In genomic region chr20:2840967-2841531, GRCh38 we compare ENCODE assay signal across 8 cellular contexts. TPM values are rescaled to one million over a fixed set of nuclear protein-coding genes. Genes with fewer than 3 reads are reported as not detected.
DNase-seq lines count a peak whose midpoint lies in the region; TF ChIP-seq lines count a peak whose summit lies in the region.

No MANE protein-coding gene starts in this region.

- intact Hi-C loops in thyroid gland (cut with DNase I) = loop anchor here (5.0 to 10.0 kb wide), 2 partner anchors 86 to 149 kb away; partner anchors contain the start of gene EBF4

- H3K9me3 ChIP-seq in KOPT-K1 (ENCODE audit: insufficient read depth, low read length, poor library complexity, severe bottlenecking) (no peaks in the 10 kb centered on the region), esophagus (ENCODE audit: control insufficient read depth in 2 of 2, insufficient read depth in 1 of 2, low read depth in 1 of 2, low read length in 1 of 2) (no peaks in the 10 kb centered on the region), mucosa of stomach (ENCODE audit: control insufficient read depth, low read length) (no peaks in the 10 kb centered on the region), thyroid gland (no peaks in the 10 kb centered on the region)

- H3K4me3 ChIP-seq in esophagus (ENCODE audit: low read depth in 1 of 2, low read length in 2 of 2) = peak overlapping the region; percentile 85 to 88
- peak overlapping the region; percentile 49 for H3K4me3 ChIP-seq in mucosa of stomach (ENCODE audit: low read length)
- peak overlapping the region; percentile 73 to 99 (median 75) for H3K4me3 ChIP-seq in thyroid gland (replicated peaks in 1 of 3)

- DNase-seq in NCI-H2196 (lab: John Stamatoyannopoulos, UW; ENCODE audit: unreplicated experiment) (peak; percentile 18), NCI-H2196 treated with DMSO at 0.1 percent for 48 hours (lab: John Stamatoyannopoulos, UW; ENCODE audit: unreplicated experiment) (no peak), GOT3 (lab: John Stamatoyannopoulos, UW) (peak; percentile 57), thyroid gland (peak; percentile 41 to 59)
- peak; percentile 16 for DNase-seq in activated CD4-positive, alpha-beta T cell treated with anti-CD3 and anti-CD28 coated beads, Interleukin-2, amount 50 U/mL, for 1 hour

- H3K4me1 ChIP-seq in esophagus (ENCODE audit: control insufficient read depth in 2 of 2, insufficient read depth in 2 of 2, low read length in 1 of 2) (peaks cover 0 to 5% of the 10 kb centered on the region in 2 donors), mucosa of stomach (ENCODE audit: control insufficient read depth, insufficient read depth, low read length) (peaks cover 17% of the 10 kb centered on the region), thyroid gland (peaks cover 17 to 25% of the 10 kb centered on the region in 2 donors)

- peak overlapping the region; percentile 48 for H3K9ac ChIP-seq in mucosa of stomach (ENCODE audit: low read length)

- H3K27me3 ChIP-seq in esophagus (ENCODE audit: control insufficient read depth in 1 of 2, insufficient read depth in 2 of 2, low read length in 2 of 2) (no peaks in the 10 kb centered on the region), mucosa of stomach (ENCODE audit: control insufficient read depth, insufficient read depth, low read length) (no peaks in the 10 kb centered on the region), thyroid gland (no peaks in the 10 kb centered on the region)

- no peak for TF ChIP-seq POLR2A in thyroid gland (IDR thresholded peaks at IDR 0.05)

- TF ChIP-seq CTCF in thyroid gland (IDR thresholded peaks at IDR 0.05) = no peak

- H3K27ac ChIP-seq in KOPT-K1 (ENCODE audit: low read depth, low read length, poor library complexity, severe bottlenecking) = peak overlapping the region; percentile 84
- H3K27ac ChIP-seq in esophagus (ENCODE audit: low read depth in 2 of 2, low read length in 1 of 2) = peak overlapping the region; percentile 89 to 92
- peak overlapping the region in 2 of 3 donors; percentile 88 to 92 for H3K27ac ChIP-seq in thyroid gland

- H3K36me3 ChIP-seq in KOPT-K1 (ENCODE audit: insufficient read depth, low read length) = peaks cover 20% of the 10 kb centered on the region; the same call in 1 of the 2 replicates
- peaks cover 0 to 2% of the 10 kb centered on the region in 2 donors for H3K36me3 ChIP-seq in esophagus (ENCODE audit: control insufficient read depth in 2 of 2, insufficient read depth in 2 of 2, low read length in 1 of 2)
- H3K36me3 ChIP-seq in mucosa of stomach (ENCODE audit: control insufficient read depth, insufficient read depth, low read length) = no peaks in the 10 kb centered on the region
- peaks cover 0 to 8% of the 10 kb centered on the region in 2 donors for H3K36me3 ChIP-seq in thyroid gland

- WGBS in esophagus, 2 donors = 6 to 7% methylated on average over 33 of the region's 33 CpGs
- WGBS in thyroid gland, 2 donors = 9 to 14% methylated on average over 18 to 24 of the region's 33 CpGs

RNA-seq across cellular contexts. Expression of gene VPS16, which starts 0.5 kb away (rescaled TPM):
- 10 to 100 TPM; 28.6 to 35.8 TPM for polyA plus RNA-seq in esophagus
- total RNA-seq in thyroid gland = 10 to 100 TPM; 26.7 to 44.9 (median 43.4) TPM

RNA-seq across cellular contexts. Expression of gene PCED1A, which starts 0.6 kb away (rescaled TPM):
- polyA plus RNA-seq in esophagus = 10 to 100 TPM; 18.0 to 49.3 TPM
- total RNA-seq in thyroid gland = 10 to 100 TPM; 38.0 to 95.9 (median 63.4) TPM

RNA-seq across cellular contexts. Expression of gene TMEM239, which starts 24.9 kb away (rescaled TPM):
- polyA plus RNA-seq in esophagus = not detected
- total RNA-seq in thyroid gland = not detected

RNA-seq across cellular contexts. Expression of gene C20orf141, which starts 26.3 kb away (rescaled TPM):
- polyA plus RNA-seq in esophagus = not detected
- not detected for total RNA-seq in thyroid gland

RNA-seq across cellular contexts. Expression of gene PTPRA, which starts 32.2 kb away (rescaled TPM):
- polyA plus RNA-seq in esophagus = 10 to 100 TPM; 11.5 to 21.7 TPM
- total RNA-seq in thyroid gland = 100 to 1,000 TPM in 2 of 4 donors, 10 to 100 TPM in 2; 73.4 to 110 (median 93.1) TPM
